ENCODE assay signal across 1 cellular context in the genomic region with DNA sequence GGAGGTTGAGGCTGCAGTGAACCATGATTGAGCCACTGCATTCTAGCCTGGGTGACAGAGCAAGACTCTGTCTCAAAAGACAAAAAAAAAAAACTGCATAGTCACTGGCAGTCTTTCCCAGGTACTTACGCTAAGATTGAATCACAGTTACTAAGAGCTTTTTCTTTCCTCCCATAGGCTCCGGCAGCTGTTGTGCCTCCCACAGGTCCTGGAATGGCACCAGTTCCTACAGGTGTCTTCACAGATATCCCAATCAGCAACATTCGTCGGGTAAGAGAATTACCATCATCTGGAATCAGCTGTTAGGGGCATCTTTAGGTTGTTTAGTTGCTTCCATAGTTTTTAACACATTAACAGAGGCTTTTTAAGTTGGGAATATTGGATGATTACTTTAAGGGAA.
TF ChIP-seq lines count a peak whose summit lies in the region.

No MANE protein-coding gene starts in this region.

TF ChIP-seq in K562, 482 proteins besides CTCF, POLR2A, EP300 and RAD21 (continued from another document):
- TF ChIP-seq CLOCK (CRISPR knock-in tag; IDR thresholded peaks at IDR 0.05; ENCODE audit: borderline replicate concordance): no peak
- no peak for TF ChIP-seq ZBED1 (IDR thresholded peaks at IDR 0.05)
- TF ChIP-seq ZNF23 (CRISPR knock-in tag; IDR thresholded peaks at IDR 0.05): no peak
- no peak for TF ChIP-seq ZFP1 (CRISPR knock-in tag; IDR thresholded peaks at IDR 0.05)
- peak; percentile 40; the same call in 1 of the 2 replicates for TF ChIP-seq FOXM1 (IDR thresholded peaks at IDR 0.05; ENCODE audit: low read depth)
- TF ChIP-seq FOXM1 (CRISPR knock-in tag; IDR thresholded peaks at IDR 0.05; ENCODE audit: low read depth): no peak
- TF ChIP-seq, protein P1, sequence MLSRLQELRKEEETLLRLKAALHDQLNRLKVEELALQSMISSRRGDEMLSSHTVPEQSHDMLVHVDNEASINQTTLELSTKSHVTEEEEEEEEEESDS (CRISPR knock-in tag; IDR thresholded peaks at IDR 0.05): no peak
- TF ChIP-seq DPF2 (IDR thresholded peaks at IDR 0.05): peak; percentile 92
- no peak; the same call in none of the 2 replicates for TF ChIP-seq CXXC5 (CRISPR knock-in tag; IDR thresholded peaks at IDR 0.05)
- TF ChIP-seq SFPQ (IDR thresholded peaks at IDR 0.05; ENCODE audit: low read depth, low read length): no peak
- TF ChIP-seq PHTF2 (CRISPR knock-in tag; IDR thresholded peaks at IDR 0.05): no peak
- TF ChIP-seq NFIC (IDR thresholded peaks at IDR 0.05): peak; percentile 85
- TF ChIP-seq ZNF316 (IDR thresholded peaks at IDR 0.05): peak; percentile 95
- 0 out of 2 replicates have a peak, but pooled peaks have one; percentile 25 for TF ChIP-seq PML (IDR thresholded peaks at IDR 0.05; ENCODE audit: low read length)
- peak; percentile 79 for TF ChIP-seq CTBP1 (IDR thresholded peaks at IDR 0.05; ENCODE audit: borderline replicate concordance)
- TF ChIP-seq, protein P2, sequence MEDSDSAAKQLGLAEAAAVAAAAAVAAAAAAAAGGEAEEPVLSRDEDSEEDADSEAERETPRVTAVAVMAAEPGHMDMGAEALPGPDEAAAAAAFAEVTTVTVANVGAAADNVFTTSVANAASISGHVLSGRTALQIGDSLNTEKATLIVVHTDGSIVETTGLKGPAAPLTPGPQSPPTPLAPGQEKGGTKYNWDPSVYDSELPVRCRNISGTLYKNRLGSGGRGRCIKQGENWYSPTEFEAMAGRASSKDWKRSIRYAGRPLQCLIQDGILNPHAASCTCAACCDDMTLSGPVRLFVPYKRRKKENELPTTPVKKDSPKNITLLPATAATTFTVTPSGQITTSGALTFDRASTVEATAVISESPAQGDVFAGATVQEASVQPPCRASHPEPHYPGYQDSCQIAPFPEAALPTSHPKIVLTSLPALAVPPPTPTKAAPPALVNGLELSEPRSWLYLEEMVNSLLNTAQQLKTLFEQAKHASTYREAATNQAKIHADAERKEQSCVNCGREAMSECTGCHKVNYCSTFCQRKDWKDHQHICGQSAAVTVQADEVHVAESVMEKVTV (CRISPR knock-in tag; IDR thresholded peaks at IDR 0.05): no peak
- TF ChIP-seq, protein P3, sequence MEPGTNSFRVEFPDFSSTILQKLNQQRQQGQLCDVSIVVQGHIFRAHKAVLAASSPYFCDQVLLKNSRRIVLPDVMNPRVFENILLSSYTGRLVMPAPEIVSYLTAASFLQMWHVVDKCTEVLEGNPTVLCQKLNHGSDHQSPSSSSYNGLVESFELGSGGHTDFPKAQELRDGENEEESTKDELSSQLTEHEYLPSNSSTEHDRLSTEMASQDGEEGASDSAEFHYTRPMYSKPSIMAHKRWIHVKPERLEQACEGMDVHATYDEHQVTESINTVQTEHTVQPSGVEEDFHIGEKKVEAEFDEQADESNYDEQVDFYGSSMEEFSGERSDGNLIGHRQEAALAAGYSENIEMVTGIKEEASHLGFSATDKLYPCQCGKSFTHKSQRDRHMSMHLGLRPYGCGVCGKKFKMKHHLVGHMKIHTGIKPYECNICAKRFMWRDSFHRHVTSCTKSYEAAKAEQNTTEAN (CRISPR knock-in tag; IDR thresholded peaks at IDR 0.05): no peak
- TF ChIP-seq ATF3 (IDR thresholded peaks at IDR 0.05): peak; percentile 47; the same call in 1 of the 2 replicates
- TF ChIP-seq ATF3 (CRISPR knock-in tag; conservative IDR thresholded peaks at IDR 0.05): no peak
- TF ChIP-seq POLR2H (tag; IDR thresholded peaks at IDR 0.05; ENCODE audit: low read depth): no peak
- TF ChIP-seq, protein P4, sequence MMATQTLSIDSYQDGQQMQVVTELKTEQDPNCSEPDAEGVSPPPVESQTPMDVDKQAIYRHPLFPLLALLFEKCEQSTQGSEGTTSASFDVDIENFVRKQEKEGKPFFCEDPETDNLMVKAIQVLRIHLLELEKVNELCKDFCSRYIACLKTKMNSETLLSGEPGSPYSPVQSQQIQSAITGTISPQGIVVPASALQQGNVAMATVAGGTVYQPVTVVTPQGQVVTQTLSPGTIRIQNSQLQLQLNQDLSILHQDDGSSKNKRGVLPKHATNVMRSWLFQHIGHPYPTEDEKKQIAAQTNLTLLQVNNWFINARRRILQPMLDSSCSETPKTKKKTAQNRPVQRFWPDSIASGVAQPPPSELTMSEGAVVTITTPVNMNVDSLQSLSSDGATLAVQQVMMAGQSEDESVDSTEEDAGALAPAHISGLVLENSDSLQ (IDR thresholded peaks at IDR 0.05): peak; percentile 51; the same call in 1 of the 2 replicates
- TF ChIP-seq TEAD4 (IDR thresholded peaks at IDR 0.05; ENCODE audit: low read length): peak; percentile 83
- TF ChIP-seq TEAD4 (CRISPR knock-in tag; IDR thresholded peaks at IDR 0.05; ENCODE audit: borderline replicate concordance): no peak
- TF ChIP-seq PURB (CRISPR knock-in tag; IDR thresholded peaks at IDR 0.05; ENCODE audit: low read depth): no peak
- TF ChIP-seq ELF1 (tag; IDR thresholded peaks at IDR 0.05): 0 out of 2 replicates have a peak, but pooled peaks have one; percentile 29
- no peak for TF ChIP-seq XRCC3 (IDR thresholded peaks at IDR 0.05)
- TF ChIP-seq ZC3H4 (CRISPR knock-in tag; IDR thresholded peaks at IDR 0.05; ENCODE audit: borderline replicate concordance): no peak
- peak; percentile 80 for TF ChIP-seq MTA2 (IDR thresholded peaks at IDR 0.05; ENCODE audit: low read depth)
- no peak for TF ChIP-seq ZNF280B (CRISPR knock-in tag; IDR thresholded peaks at IDR 0.05)
- TF ChIP-seq, protein P5, sequence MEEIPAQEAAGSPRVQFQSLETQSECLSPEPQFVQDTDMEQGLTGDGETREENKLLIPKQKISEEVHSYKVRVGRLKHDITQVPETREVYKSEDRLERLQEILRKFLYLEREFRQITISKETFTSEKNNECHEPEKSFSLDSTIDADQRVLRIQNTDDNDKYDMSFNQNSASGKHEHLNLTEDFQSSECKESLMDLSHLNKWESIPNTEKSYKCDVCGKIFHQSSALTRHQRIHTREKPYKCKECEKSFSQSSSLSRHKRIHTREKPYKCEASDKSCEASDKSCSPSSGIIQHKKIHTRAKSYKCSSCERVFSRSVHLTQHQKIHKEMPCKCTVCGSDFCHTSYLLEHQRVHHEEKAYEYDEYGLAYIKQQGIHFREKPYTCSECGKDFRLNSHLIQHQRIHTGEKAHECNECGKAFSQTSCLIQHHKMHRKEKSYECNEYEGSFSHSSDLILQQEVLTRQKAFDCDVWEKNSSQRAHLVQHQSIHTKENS (CRISPR knock-in tag; IDR thresholded peaks at IDR 0.05): no peak
- peak; percentile 86 for TF ChIP-seq TCF3 (CRISPR knock-in tag; IDR thresholded peaks at IDR 0.05)
- no peak for TF ChIP-seq SRF (CRISPR knock-in tag; IDR thresholded peaks at IDR 0.05)
- TF ChIP-seq ZNF197 (CRISPR knock-in tag; IDR thresholded peaks at IDR 0.05; ENCODE audit: low read depth): no peak
- TF ChIP-seq ATF1 (CRISPR knock-in tag; IDR thresholded peaks at IDR 0.05): no peak
- TF ChIP-seq ATF1 (tag; IDR thresholded peaks at IDR 0.05): 0 out of 2 replicates have a peak, but pooled peaks have one; percentile 16
- TF ChIP-seq ATF4 (CRISPR knock-in tag; IDR thresholded peaks at IDR 0.05): no peak
- peak in 1 of 2 experiments; percentile 82; a peak in 2 of 4 replicates for TF ChIP-seq HDAC1 (IDR thresholded peaks at IDR 0.05)
- TF ChIP-seq NCOR1 (IDR thresholded peaks at IDR 0.05): peak; percentile 68
- peak; percentile 55; the same call in 1 of the 2 replicates for TF ChIP-seq KLF16 (IDR thresholded peaks at IDR 0.05)
- TF ChIP-seq ZBTB2 (IDR thresholded peaks at IDR 0.05): no peak
- TF ChIP-seq FOXA1 (IDR thresholded peaks at IDR 0.05; ENCODE audit: borderline replicate concordance): no peak
- TF ChIP-seq, protein P6, sequence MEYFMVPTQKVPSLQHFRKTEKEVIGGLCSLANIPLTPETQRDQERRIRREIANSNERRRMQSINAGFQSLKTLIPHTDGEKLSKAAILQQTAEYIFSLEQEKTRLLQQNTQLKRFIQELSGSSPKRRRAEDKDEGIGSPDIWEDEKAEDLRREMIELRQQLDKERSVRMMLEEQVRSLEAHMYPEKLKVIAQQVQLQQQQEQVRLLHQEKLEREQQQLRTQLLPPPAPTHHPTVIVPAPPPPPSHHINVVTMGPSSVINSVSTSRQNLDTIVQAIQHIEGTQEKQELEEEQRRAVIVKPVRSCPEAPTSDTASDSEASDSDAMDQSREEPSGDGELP (CRISPR knock-in tag; IDR thresholded peaks at IDR 0.05; ENCODE audit: borderline replicate concordance): peak; percentile 46
- no peak for TF ChIP-seq MEF2A (IDR thresholded peaks at IDR 0.05; ENCODE audit: control insufficient read depth, low read depth, low read length)
- TF ChIP-seq NFE2 (IDR thresholded peaks at IDR 0.05; ENCODE audit: low read depth): peak; percentile 87
- TF ChIP-seq CBFA2T3 (IDR thresholded peaks at IDR 0.05): peak; percentile 91
